In genomic region chr14:56248442-56248841, GRCh38 we compare ENCODE assay signal across 24 cellular contexts.
"Had no signal": no experiment of that assay in that cellular context is flagged by ENCODE, and none has a peak within 500 bp of the region (broad histone marks: within the 10 kb centered on the region; RNA-seq: fewer than 3 reads in every experiment).

No MANE protein-coding gene starts in this region.

- H3K27me3 Mint-ChIP-seq: activated CD4-positive, alpha-beta memory T cell treated with anti-CD3 and anti-CD28 coated beads, Interleukin-2, amount 10 ng/mL, durations not matched to agents 7 days and 5 days; activated CD4-positive, alpha-beta T cell treated with anti-CD3 and anti-CD28 coated beads for 36 hours; activated naive CD4-positive, alpha-beta T cell treated with anti-CD3 and anti-CD28 coated beads, Interleukin-2, amount 10 ng/mL, durations not matched to agents 7 days and 5 days; activated naive CD8-positive, alpha-beta T cell treated with anti-CD3 and anti-CD28 coated beads for 36 hours; activated T-helper 17 cell treated with anti-CD3 and anti-CD28 coated beads, Interleukin-2, amount 50 U/mL, for 72 hours had no signal

- H3K9ac ChIP-seq: SK-N-SH had no signal

- H3K4me2 ChIP-seq: SK-N-SH had no signal

- DNase-seq: activated CD4-positive, alpha-beta memory T cell treated with anti-CD3 and anti-CD28 coated beads, Interleukin-2, amount 10 ng/mL, durations not matched to agents 7 days and 5 days; activated CD4-positive, alpha-beta T cell treated with anti-CD3 and anti-CD28 coated beads for 36 hours; activated CD4-positive, alpha-beta T cell treated with anti-CD3 and anti-CD28 coated beads, Interleukin-2, amount 50 U/mL, for 1 hour; activated gamma-delta T cell; activated naive CD4-positive, alpha-beta T cell treated with anti-CD3 and anti-CD28 coated beads, Interleukin-2, amount 10 ng/mL, durations not matched to agents 7 days and 5 days; activated naive CD8-positive, alpha-beta T cell treated with anti-CD3 and anti-CD28 coated beads for 36 hours; activated T-cell treated with anti-CD3 and anti-CD28 coated beads for 4 hours; activated T-cell treated with anti-CD3 and anti-CD28 coated beads, Interleukin-2, amount 50 U/mL, for 48 hours; Karpas-422; MM.1S; NCI-H1105; NCI-H1436; NCI-H1694 treated with DMSO at 0.1 percent for 48 hours; NCI-H2029 treated with DMSO at 0.1 percent for 48 hours; NCI-H446; NCI-H524; Peyer's patch; Right ventricle myocardium superior; SJCRH30; SK-N-SH; T-helper 1 cell had no signal

- H3K4me1 Mint-ChIP-seq: activated CD4-positive, alpha-beta memory T cell treated with anti-CD3 and anti-CD28 coated beads, Interleukin-2, amount 10 ng/mL, durations not matched to agents 7 days and 5 days; activated CD4-positive, alpha-beta T cell treated with anti-CD3 and anti-CD28 coated beads for 36 hours; activated naive CD4-positive, alpha-beta T cell treated with anti-CD3 and anti-CD28 coated beads, Interleukin-2, amount 10 ng/mL, durations not matched to agents 7 days and 5 days; activated naive CD8-positive, alpha-beta T cell treated with anti-CD3 and anti-CD28 coated beads for 36 hours; activated T-helper 17 cell treated with anti-CD3 and anti-CD28 coated beads, Interleukin-2, amount 50 U/mL, for 72 hours had no signal

- H3K27me3 ChIP-seq: Peyer's patch, SJCRH30 had no signal

- H3K4me3 Mint-ChIP-seq: activated CD4-positive, alpha-beta memory T cell treated with anti-CD3 and anti-CD28 coated beads, Interleukin-2, amount 10 ng/mL, durations not matched to agents 7 days and 5 days; activated CD4-positive, alpha-beta T cell treated with anti-CD3 and anti-CD28 coated beads for 36 hours; activated naive CD4-positive, alpha-beta T cell treated with anti-CD3 and anti-CD28 coated beads, Interleukin-2, amount 10 ng/mL, durations not matched to agents 7 days and 5 days; activated naive CD8-positive, alpha-beta T cell treated with anti-CD3 and anti-CD28 coated beads for 36 hours; activated T-helper 17 cell treated with anti-CD3 and anti-CD28 coated beads, Interleukin-2, amount 50 U/mL, for 72 hours had no signal

- ATAC-seq: activated CD4-positive, alpha-beta T cell treated with anti-CD3 and anti-CD28 coated beads for 36 hours; activated T-helper 17 cell treated with anti-CD3 and anti-CD28 coated beads, Interleukin-2, amount 50 U/mL, for 72 hours had no signal

- H3K36me3 Mint-ChIP-seq: activated naive CD4-positive, alpha-beta T cell treated with anti-CD3 and anti-CD28 coated beads, Interleukin-2, amount 10 ng/mL, durations not matched to agents 7 days and 5 days had no signal

- H3K9me3 ChIP-seq: Peyer's patch, SJCRH30, SK-N-SH had no signal

- H3K4me1 ChIP-seq: Peyer's patch, SJCRH30 had no signal

- H3K4me3 ChIP-seq: Peyer's patch, SJCRH30 had no signal

- H3K27ac Mint-ChIP-seq: activated CD4-positive, alpha-beta memory T cell treated with anti-CD3 and anti-CD28 coated beads, Interleukin-2, amount 10 ng/mL, durations not matched to agents 7 days and 5 days; activated CD4-positive, alpha-beta T cell treated with anti-CD3 and anti-CD28 coated beads for 36 hours; activated naive CD4-positive, alpha-beta T cell treated with anti-CD3 and anti-CD28 coated beads, Interleukin-2, amount 10 ng/mL, durations not matched to agents 7 days and 5 days; activated naive CD8-positive, alpha-beta T cell treated with anti-CD3 and anti-CD28 coated beads for 36 hours; activated T-helper 17 cell treated with anti-CD3 and anti-CD28 coated beads, Interleukin-2, amount 50 U/mL, for 72 hours had no signal

- H3K36me3 ChIP-seq: Peyer's patch, SJCRH30 had no signal

- H3K27ac ChIP-seq: Peyer's patch, RWPE1, SJCRH30, VCaP had no signal
